ENCODE assay signal across 28 cellular contexts in the genomic region with DNA sequence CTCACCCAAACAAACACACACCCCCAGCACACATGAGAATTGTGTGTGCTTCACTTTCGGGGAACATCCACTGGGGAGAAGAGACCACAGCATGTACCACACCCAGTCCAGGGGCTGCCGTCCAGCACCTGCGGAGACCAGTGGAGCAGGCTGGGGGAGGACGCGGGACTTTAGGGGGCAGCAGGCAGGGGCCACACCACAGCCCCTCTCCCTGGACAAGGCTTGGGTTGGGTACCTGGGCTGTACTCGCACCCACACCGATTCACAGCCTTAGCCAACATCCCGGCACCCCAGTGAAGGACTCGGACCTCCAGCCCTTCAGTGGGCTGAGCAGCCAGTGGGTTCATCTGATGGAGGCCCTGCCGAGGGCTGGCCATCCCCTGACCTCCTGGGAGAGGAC.
"Had no signal": no experiment of that assay in that cellular context is flagged by ENCODE, and none has a peak within 500 bp of the region (broad histone marks: within the 10 kb centered on the region; RNA-seq: fewer than 3 reads in every experiment).

No MANE protein-coding gene starts in this region.

- H3K27ac ChIP-seq: brain microvascular endothelial cell, cardiac muscle cell, VCaP had no signal

- H3K27me3 Mint-ChIP-seq: activated CD4-positive, alpha-beta T cell treated with anti-CD3 and anti-CD28 coated beads, Interleukin-2, amount 10 ng/mL, durations not matched to agents 7 days and 5 days had no signal

- H3K9me3 ChIP-seq: SK-N-SH had no signal

- H3K27ac Mint-ChIP-seq: activated CD4-positive, alpha-beta memory T cell treated with anti-CD3 and anti-CD28 coated beads for 36 hours; activated CD4-positive, alpha-beta T cell treated with anti-CD3 and anti-CD28 coated beads, Interleukin-2, amount 10 ng/mL, durations not matched to agents 7 days and 5 days; activated naive CD4-positive, alpha-beta T cell treated with anti-CD3 and anti-CD28 coated beads, Interleukin-2, amount 50 U/mL, for 72 hours; activated naive CD8-positive, alpha-beta T cell treated with anti-CD3 and anti-CD28 coated beads, Interleukin-2, amount 50 U/mL, for 24 hours had no signal

- H3K4me3 Mint-ChIP-seq: activated CD4-positive, alpha-beta memory T cell treated with anti-CD3 and anti-CD28 coated beads for 36 hours; activated CD4-positive, alpha-beta T cell treated with anti-CD3 and anti-CD28 coated beads, Interleukin-2, amount 10 ng/mL, durations not matched to agents 7 days and 5 days; activated naive CD8-positive, alpha-beta T cell treated with anti-CD3 and anti-CD28 coated beads, Interleukin-2, amount 50 U/mL, for 24 hours; activated T-cell treated with anti-CD3 and anti-CD28 coated beads, Interleukin-2, amount 50 U/mL, for 4 hours had no signal

- H3K4me3 ChIP-seq: cardiac muscle cell had no signal

- H3K36me3 Mint-ChIP-seq: activated CD4-positive, alpha-beta memory T cell treated with anti-CD3 and anti-CD28 coated beads for 36 hours; activated naive CD4-positive, alpha-beta T cell treated with anti-CD3 and anti-CD28 coated beads, Interleukin-2, amount 50 U/mL, for 72 hours had no signal

- H3K4me1 Mint-ChIP-seq: activated CD4-positive, alpha-beta T cell treated with anti-CD3 and anti-CD28 coated beads, Interleukin-2, amount 10 ng/mL, durations not matched to agents 7 days and 5 days; activated naive CD8-positive, alpha-beta T cell treated with anti-CD3 and anti-CD28 coated beads, Interleukin-2, amount 50 U/mL, for 24 hours had no signal

- H3K27me3 ChIP-seq: brain microvascular endothelial cell, cardiac muscle cell had no signal

- H3K9me3 Mint-ChIP-seq: activated CD4-positive, alpha-beta T cell treated with anti-CD3 and anti-CD28 coated beads, Interleukin-2, amount 10 ng/mL, durations not matched to agents 7 days and 5 days; activated naive CD4-positive, alpha-beta T cell treated with anti-CD3 and anti-CD28 coated beads, Interleukin-2, amount 50 U/mL, for 72 hours; activated naive CD8-positive, alpha-beta T cell treated with anti-CD3 and anti-CD28 coated beads, Interleukin-2, amount 50 U/mL, for 24 hours; activated T-cell treated with anti-CD3 and anti-CD28 coated beads, Interleukin-2, amount 50 U/mL, for 4 hours had no signal

- ATAC-seq: activated naive CD4-positive, alpha-beta T cell treated with anti-CD3 and anti-CD28 coated beads, Interleukin-2, amount 50 U/mL, for 72 hours; activated naive CD8-positive, alpha-beta T cell treated with anti-CD3 and anti-CD28 coated beads, Interleukin-2, amount 50 U/mL, for 24 hours; activated T-cell treated with anti-CD3 and anti-CD28 coated beads, Interleukin-2, amount 50 U/mL, for 4 hours; Panc1; Right ventricle myocardium inferior had no signal

- H3K9ac ChIP-seq: SK-N-SH had no signal

- DNase-seq: activated CD4-positive, alpha-beta memory T cell treated with anti-CD3 and anti-CD28 coated beads for 36 hours; activated CD4-positive, alpha-beta T cell treated with anti-CD3 and anti-CD28 coated beads, Interleukin-2, amount 10 ng/mL, durations not matched to agents 7 days and 5 days; activated CD4-positive, CD25-positive, alpha-beta regulatory T cell; activated CD8-positive, alpha-beta memory T cell treated with anti-CD3 and anti-CD28 coated beads for 24 hours; activated effector memory CD4-positive, alpha-beta T cell treated with anti-CD3 and anti-CD28 coated beads, Interleukin-2, amount 50 U/mL, for 16 hours; activated naive CD4-positive, alpha-beta T cell treated with Interleukin-2 at 50 U/mL for 16 hours; activated naive CD8-positive, alpha-beta T cell treated with anti-CD3 and anti-CD28 coated beads, Interleukin-2, amount 50 U/mL, for 24 hours; activated T-cell treated with anti-CD3 and anti-CD28 coated beads, Interleukin-2, amount 50 U/mL, for 4 hours; amygdala; brain microvascular endothelial cell; MM.1S; NCI-H1105; NCI-H1436; NCI-H1694 treated with DMSO at 0.1 percent for 48 hours; NCI-H2029 treated with DMSO at 0.1 percent for 48 hours; NCI-H345; NCI-H510A; NCI-H526 treated with DMSO at 0.1 percent for 48 hours; NK-92 treated with Interleukin-12 subunit alpha and Interleukin-12 subunit beta, amount 100 ng/mL, for 24 hours; OCI-M1; RPMI8226; T-helper 1 cell had no signal

- H3K36me3 ChIP-seq: brain microvascular endothelial cell, cardiac muscle cell had no signal

- H3K4me2 ChIP-seq: SK-N-SH had no signal
